Comparison of ENCODE assay signal across 9 cellular contexts in the genomic region with DNA sequence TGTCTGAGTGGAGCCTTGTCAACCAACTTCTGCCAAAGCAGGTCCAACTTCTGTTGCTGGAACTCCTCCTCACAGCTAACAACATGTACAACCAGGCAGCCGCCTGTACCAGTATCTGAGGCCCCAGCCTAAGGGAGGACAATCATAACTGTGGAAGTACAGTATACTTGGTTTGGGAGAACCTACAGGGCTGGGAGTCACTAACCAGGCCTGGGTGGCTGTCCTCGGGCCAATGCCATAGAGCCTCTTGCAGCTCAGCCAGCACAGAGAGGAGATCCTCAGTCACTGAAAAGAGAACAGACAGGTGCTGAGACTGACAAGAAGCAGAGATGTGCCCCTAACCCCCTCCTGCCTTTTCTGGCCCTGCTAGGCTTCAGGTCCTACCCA. TPM values are rescaled to one million over a fixed set of nuclear protein-coding genes. Genes with fewer than 3 reads are reported as not detected.
A peak's percentile ranks its signal among the peaks of the same experiment; 100 is the strongest.
DNase-seq lines count a peak whose midpoint lies in the region; ATAC-seq, FAIRE-seq and TF ChIP-seq lines count a peak whose summit lies in the region.
"Had no signal": no experiment of that assay in that cellular context is flagged by ENCODE, and none has a peak within 500 bp of the region (broad histone marks: within the 10 kb centered on the region; RNA-seq: fewer than 3 reads in every experiment).

No MANE protein-coding gene starts in this region.

- H3K4me1 Mint-ChIP-seq in endothelial cell (ENCODE audit: unreplicated experiment): peaks cover 10% of the 10 kb centered on the region

- H3K4me3 Mint-ChIP-seq in endothelial cell (ENCODE audit: unreplicated experiment): peak overlapping the region; percentile 67

- FAIRE-seq in pancreas (lab: Jason Lieb, UNC): no peak

- no peaks in the 10 kb centered on the region for H3K27me3 ChIP-seq in DOHH2 (ENCODE audit: control insufficient read depth, low read length)
- no peaks in the 10 kb centered on the region for H3K27me3 ChIP-seq in OCI-LY3 (ENCODE audit: low read depth, low read length)
- H3K27me3 ChIP-seq in pancreas: no peaks in the 10 kb centered on the region
- H3K27me3 ChIP-seq in foreskin keratinocyte: no peaks in the 10 kb centered on the region

- DNase-seq in endothelial cell (ENCODE audit: low spot score) (no peak), pancreas (no peak), retina (no peak), foreskin keratinocyte (no peak)
- DNase-seq: NK-92 treated with Interleukin-12 subunit alpha and Interleukin-12 subunit beta, amount 100 ng/mL, for 24 hours had no signal

- no peak overlapping the region for H2AFZ ChIP-seq in OCI-LY3 (ENCODE audit: low read depth, low read length)

- no peak for TF ChIP-seq CTCF in DOHH2 (IDR thresholded peaks at IDR 0.05; ENCODE audit: low read depth, low read length, poor library complexity, severe bottlenecking)
- no peak for TF ChIP-seq CTCF in OCI-LY3 (IDR thresholded peaks at IDR 0.05; ENCODE audit: low read depth, low read length)
- TF ChIP-seq CTCF in endothelial cell (IDR thresholded peaks at IDR 0.05; ENCODE audit: unreplicated experiment): no peak
- no peak for TF ChIP-seq CTCF in pancreas (IDR thresholded peaks at IDR 0.05)
- TF ChIP-seq CTCF in foreskin keratinocyte (conservative IDR thresholded peaks at IDR 0.05): no peak

- H3K9me3 ChIP-seq in DOHH2 (ENCODE audit: control insufficient read depth, insufficient read depth, low read length) (no peaks in the 10 kb centered on the region), OCI-LY3 (ENCODE audit: insufficient read depth, low read length) (no peaks in the 10 kb centered on the region), pancreas (no peaks in the 10 kb centered on the region)

- WGBS in pancreas, 2 donors: 44 to 49% methylated on average over 2 of the region's 2 CpGs

- peaks cover 25% of the 10 kb centered on the region for H3K4me1 ChIP-seq in DOHH2 (ENCODE audit: control insufficient read depth, low read length)
- peaks cover 16% of the 10 kb centered on the region for H3K4me1 ChIP-seq in OCI-LY3 (ENCODE audit: low read length)
- peaks cover 7 to 21% (median 10%) of the 10 kb centered on the region in 3 donors for H3K4me1 ChIP-seq in pancreas
- H3K4me1 ChIP-seq in foreskin keratinocyte: peaks cover 5% of the 10 kb centered on the region

- H3K36me3 ChIP-seq in DOHH2 (ENCODE audit: control insufficient read depth, low read length): peaks cover 65% of the 10 kb centered on the region
- peaks cover 41% of the 10 kb centered on the region for H3K36me3 ChIP-seq in OCI-LY3 (replicated peaks; ENCODE audit: low read depth, low read length)
- peaks cover 0 to 20% (median 11%) of the 10 kb centered on the region in 3 donors for H3K36me3 ChIP-seq in pancreas

- H3K4me2 ChIP-seq in DOHH2 (ENCODE audit: low read length): peak overlapping the region; percentile 94
- H3K4me2 ChIP-seq in OCI-LY3 (ENCODE audit: low read length): peak overlapping the region; percentile 78

- H4K20me1 ChIP-seq in DOHH2 (ENCODE audit: control insufficient read depth, insufficient read depth, low read depth, low read length) (peaks cover 9% of the 10 kb centered on the region; the same call in 1 of the 2 replicates), OCI-LY3 (ENCODE audit: insufficient read depth, low read length) (peaks cover 26% of the 10 kb centered on the region)

- intact Hi-C loops in pancreas (cut with DNase I): no loop called here

- peak overlapping the region; percentile 92 for H3K4me3 ChIP-seq in DOHH2 (ENCODE audit: low read length)
- peak overlapping the region; percentile 81 for H3K4me3 ChIP-seq in OCI-LY3 (ENCODE audit: low read length)
- H3K4me3 ChIP-seq in pancreas: peak overlapping the region in 3 of 4 donors; percentile 51 to 82 (median 70)

- peak overlapping the region; percentile 62 for H3K9ac ChIP-seq in OCI-LY3 (ENCODE audit: low read length)

- H3K79me2 ChIP-seq in DOHH2 (ENCODE audit: control insufficient read depth, low read length) (peaks cover 43% of the 10 kb centered on the region), OCI-LY3 (ENCODE audit: low read length) (peaks cover 40% of the 10 kb centered on the region)

- H3K9me3 Mint-ChIP-seq in endothelial cell (ENCODE audit: unreplicated experiment): no peaks in the 10 kb centered on the region

- no peak overlapping the region for H3K27ac ChIP-seq in DOHH2 (ENCODE audit: low read depth, low read length)
- no peak overlapping the region for H3K27ac ChIP-seq in OCI-LY3 (ENCODE audit: low read length)
- H3K27ac ChIP-seq in pancreas: peak overlapping the region in 2 of 4 donors; percentile 71 to 86
- no peak overlapping the region for H3K27ac ChIP-seq in foreskin keratinocyte

- no peak for ATAC-seq in pancreas
- no peak for ATAC-seq in HG02981 (IDR thresholded peaks at IDR 0.05; ENCODE audit: unreplicated experiment)
- no peak for ATAC-seq in foreskin keratinocyte
- no peak for ATAC-seq in HG02588 (IDR thresholded peaks at IDR 0.05; ENCODE audit: unreplicated experiment)

- H3K27ac Mint-ChIP-seq in endothelial cell (ENCODE audit: unreplicated experiment): peak overlapping the region; percentile 18

- H3K9me2 ChIP-seq in DOHH2 (replicated peaks; ENCODE audit: control insufficient read depth, low read length): no peaks in the 10 kb centered on the region

- H3K27me3 Mint-ChIP-seq in endothelial cell (ENCODE audit: unreplicated experiment): peaks cover 30% of the 10 kb centered on the region

- H3F3A ChIP-seq in DOHH2 (ENCODE audit: control insufficient read depth, insufficient read depth): peaks cover 16% of the 10 kb centered on the region

- H3K36me3 Mint-ChIP-seq in endothelial cell (ENCODE audit: low read depth, unreplicated experiment): peaks cover 16% of the 10 kb centered on the region

RNA-seq across cellular contexts. Expression of a gene that starts 1.2 kb away (rescaled TPM):
- total RNA-seq in endothelial cell (ENCODE audit: unreplicated experiment) (27.8 TPM), pancreas (10 to 100 TPM; 19.5 to 31.8 (median 25.3) TPM), foreskin keratinocyte (32.3 and 33.1 TPM in 2 replicates)
- polyA plus RNA-seq in pancreas (10 to 100 TPM; 37.1 to 57.2 TPM), foreskin keratinocyte (34.3 and 35.0 TPM in 2 replicates)

RNA-seq across cellular contexts. Expression of a gene that starts 4.7 kb away (rescaled TPM):
- total RNA-seq in endothelial cell (ENCODE audit: unreplicated experiment) (32.3 TPM), pancreas (10 to 100 TPM; 20.9 to 33.9 (median 30.6) TPM), foreskin keratinocyte (106 and 108 TPM in 2 replicates)
- polyA plus RNA-seq in pancreas (10 to 100 TPM; 63.7 to 72.1 TPM), foreskin keratinocyte (123 and 130 TPM in 2 replicates)

RNA-seq across cellular contexts. Expression of a gene that starts 10.0 kb away (rescaled TPM):
- total RNA-seq in endothelial cell (ENCODE audit: unreplicated experiment) (148 TPM), pancreas (100 to 1,000 TPM in 1 of 6 donors, 10 to 100 TPM in 5; 57.1 to 155 (median 83.4) TPM), foreskin keratinocyte (92.6 and 94.8 TPM in 2 replicates)
- polyA plus RNA-seq in pancreas (100 to 1,000 TPM; 271 to 374 TPM), foreskin keratinocyte (75.2 and 79.6 TPM in 2 replicates)

RNA-seq across cellular contexts. Expression of a gene that starts 12.0 kb away (rescaled TPM):
- total RNA-seq in endothelial cell (ENCODE audit: unreplicated experiment) (111 TPM), pancreas (100 to 1,000 TPM; 107 to 320 (median 174) TPM), foreskin keratinocyte (190 and 243 TPM in 2 replicates)
- polyA plus RNA-seq in pancreas (100 to 1,000 TPM; 147 to 150 TPM), foreskin keratinocyte (191 and 247 TPM in 2 replicates)

RNA-seq across cellular contexts. Expression of a gene that starts 27.2 kb away (rescaled TPM):
- total RNA-seq in endothelial cell (ENCODE audit: unreplicated experiment): 9.3 TPM
- total RNA-seq in pancreas: 10 to 100 TPM; 29.9 to 42.4 (median 38.0) TPM
- 100 to 1,000 TPM in 1 of 2 donors, 10 to 100 TPM in 1; 56.6 to 108 TPM for polyA plus RNA-seq in pancreas
- 2.2 and 3.0 TPM in 2 replicates for total RNA-seq in foreskin keratinocyte
- 2.3 and 2.9 TPM in 2 replicates for polyA plus RNA-seq in foreskin keratinocyte
